Comparison of ENCODE assay signal across 31 cellular contexts in the genomic region with DNA sequence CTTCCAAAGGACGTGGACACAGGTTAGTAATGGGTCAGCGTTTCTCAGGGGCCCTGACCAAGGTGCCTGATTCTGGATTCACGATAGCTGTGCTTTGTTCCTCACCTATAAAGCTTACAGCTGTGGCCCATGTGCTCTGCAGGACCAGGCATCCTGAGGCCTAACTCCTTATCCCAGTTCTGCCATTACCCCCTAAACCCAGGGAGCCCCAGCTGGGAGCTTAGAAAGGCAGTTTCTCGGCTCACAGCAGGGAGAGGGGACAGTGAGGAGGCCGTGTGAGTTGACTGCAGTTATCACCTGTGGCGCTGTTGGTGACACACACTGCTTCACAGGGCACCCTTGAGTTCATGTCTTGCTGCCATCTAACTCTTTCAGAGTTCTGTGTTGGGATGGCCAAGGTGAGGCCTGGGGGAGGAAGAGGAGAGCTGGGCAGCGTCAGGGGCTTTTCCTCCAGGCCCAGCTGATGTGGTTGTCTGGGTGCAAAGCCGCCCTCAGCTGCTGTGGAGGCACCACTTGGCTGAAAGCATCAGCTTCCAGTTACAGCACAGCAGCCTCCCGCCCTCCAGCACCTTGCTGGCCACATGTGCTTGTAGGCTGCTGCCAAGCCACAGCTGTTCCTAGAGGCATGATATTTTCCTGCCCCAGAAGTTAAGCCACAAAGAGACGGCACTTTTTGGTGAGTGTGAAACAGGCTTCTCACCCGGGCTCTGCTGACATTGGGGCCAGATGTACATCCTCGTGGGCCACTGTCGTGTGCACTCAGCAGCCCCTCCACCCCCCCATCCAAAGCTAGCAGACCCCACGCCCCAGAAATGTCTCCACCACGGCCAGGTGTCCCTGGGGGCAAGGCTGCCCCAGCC.
DNase-seq lines count a peak whose midpoint lies in the region; ATAC-seq lines count a peak whose summit lies in the region.
"Had no signal": no experiment of that assay in that cellular context is flagged by ENCODE, and none has a peak within 500 bp of the region (broad histone marks: within the 10 kb centered on the region; RNA-seq: fewer than 3 reads in every experiment).

No MANE protein-coding gene starts in this region.

- peaks cover 4% of the 10 kb centered on the region for H3K9me3 Mint-ChIP-seq in stimulated activated memory B cell treated with anti-CD40 and anti-IgM and Interleukin-4, amounts not matched to agents 10 μg/mL and 1 μg/mL and 100 μg/mL, for 72 hours
- H3K9me3 Mint-ChIP-seq: activated naive CD8-positive, alpha-beta T cell treated with anti-CD3 and anti-CD28 coated beads, Interleukin-2, amount 50 U/mL, for 24 hours; activated T-cell treated with anti-CD3 and anti-CD28 coated beads, Interleukin-2, amount 50 U/mL, for 24 hours; dendritic cell treated with granulocyte-macrophage colony-stimulating factor and Interleukin-4, amounts not matched to agents 40 ng/mL and 50 ng/mL, for 4 days; stimulated activated naive CD8-positive, alpha-beta T cell treated with anti-CD3 and anti-CD28 coated beads, Interleukin-15, Interleukin-2, amounts not matched to agents 100 ng/mL and 50 ng/mL, for 24 hours had no signal

- DNase-seq in left ventricle myocardium superior (peak; percentile 16), left cardiac atrium (no peak), SJCRH30 (peak; percentile 84 to 87), mesenteric fat pad (ENCODE audit: low spot score) (peak; percentile 82), islet precursor cell (no peak), COLO829 (ENCODE audit: low spot score) (no peak), NCI-H1105 treated with DMSO at 0.1 percent for 48 hours (lab: John Stamatoyannopoulos, UW) (no peak)
- DNase-seq: activated CD4-positive, alpha-beta T cell treated with anti-CD3 and anti-CD28 coated beads for 48 hours; activated naive CD4-positive, alpha-beta T cell; activated naive CD8-positive, alpha-beta T cell treated with anti-CD3 and anti-CD28 coated beads, Interleukin-2, amount 50 U/mL, for 24 hours; activated T-cell treated with anti-CD3 and anti-CD28 coated beads, Interleukin-2, amount 50 U/mL, for 24 hours; BE2C; caudate nucleus; COR-L47; DMS53; foreskin keratinocyte; lower lobe of right lung; naive thymus-derived CD8-positive, alpha-beta T cell; NCI-H1694; NCI-H446; NCI-H774; stimulated activated CD4-positive, alpha-beta T cell treated with anti-CD3 and anti-CD28 coated beads, Interleukin-2, amount 100 ng/mL, for 24 hours; T-helper 9 cell; testis had no signal

- no peak overlapping the region for H3K4me3 ChIP-seq in SJCRH30
- H3K4me3 ChIP-seq: lower lobe of right lung, SJSA1, smooth muscle cell, testis had no signal

- intact Hi-C loops in left ventricle myocardium superior (cut with micrococcal nuclease) (no loop called here), left cardiac atrium (cut with DNase I) (loop anchor here (10.0 kb wide), 2 partner anchors 225 to 255 kb away; no protein-coding TSS in a partner anchor)

- H3K36me3 ChIP-seq in SJCRH30: no peaks in the 10 kb centered on the region
- H3K36me3 ChIP-seq: BE2C, SJSA1 had no signal

- no peak for ATAC-seq in left ventricle myocardium superior
- no peak for ATAC-seq in left cardiac atrium
- no peak for ATAC-seq in stimulated activated memory B cell treated with anti-CD40 and anti-IgM and Interleukin-4, amounts not matched to agents 10 μg/mL and 1 μg/mL and 100 μg/mL, for 72 hours
- ATAC-seq: activated naive CD8-positive, alpha-beta T cell treated with anti-CD3 and anti-CD28 coated beads, Interleukin-2, amount 50 U/mL, for 24 hours; esophagus mucosa; foreskin keratinocyte; lower lobe of right lung; naive thymus-derived CD8-positive, alpha-beta T cell had no signal

- H3K4me1 Mint-ChIP-seq in stimulated activated memory B cell treated with anti-CD40 and anti-IgM and Interleukin-4, amounts not matched to agents 10 μg/mL and 1 μg/mL and 100 μg/mL, for 72 hours: peaks cover 27% of the 10 kb centered on the region

- H3K27me3 ChIP-seq in SJCRH30: no peaks in the 10 kb centered on the region
- H3K27me3 ChIP-seq: BE2C, foreskin keratinocyte, SJSA1, testis had no signal

- H3K9me3 ChIP-seq in SJCRH30 (replicated peaks): no peaks in the 10 kb centered on the region
- H3K9me3 ChIP-seq: BE2C, lower lobe of right lung, SJSA1, testis had no signal

- peak overlapping the region; percentile 58 for H3K27ac Mint-ChIP-seq in stimulated activated memory B cell treated with anti-CD40 and anti-IgM and Interleukin-4, amounts not matched to agents 10 μg/mL and 1 μg/mL and 100 μg/mL, for 72 hours
- H3K27ac Mint-ChIP-seq: activated naive CD8-positive, alpha-beta T cell treated with anti-CD3 and anti-CD28 coated beads, Interleukin-2, amount 50 U/mL, for 24 hours; dendritic cell treated with granulocyte-macrophage colony-stimulating factor and Interleukin-4, amounts not matched to agents 40 ng/mL and 50 ng/mL, for 4 days; stimulated activated naive CD8-positive, alpha-beta T cell treated with anti-CD3 and anti-CD28 coated beads, Interleukin-15, Interleukin-2, amounts not matched to agents 100 ng/mL and 50 ng/mL, for 24 hours had no signal

- peaks cover 12% of the 10 kb centered on the region for H3K4me1 ChIP-seq in SJCRH30
- H3K4me1 ChIP-seq: foreskin keratinocyte, SJSA1 had no signal

- H3K27me3 Mint-ChIP-seq in stimulated activated memory B cell treated with anti-CD40 and anti-IgM and Interleukin-4, amounts not matched to agents 10 μg/mL and 1 μg/mL and 100 μg/mL, for 72 hours: no peaks in the 10 kb centered on the region
- H3K27me3 Mint-ChIP-seq: activated naive CD8-positive, alpha-beta T cell treated with anti-CD3 and anti-CD28 coated beads, Interleukin-2, amount 50 U/mL, for 24 hours; activated T-cell treated with anti-CD3 and anti-CD28 coated beads, Interleukin-2, amount 50 U/mL, for 24 hours; naive thymus-derived CD8-positive, alpha-beta T cell; stimulated activated naive CD8-positive, alpha-beta T cell treated with anti-CD3 and anti-CD28 coated beads, Interleukin-15, Interleukin-2, amounts not matched to agents 100 ng/mL and 50 ng/mL, for 24 hours had no signal

- peaks cover 41% of the 10 kb centered on the region for H3K36me3 Mint-ChIP-seq in stimulated activated memory B cell treated with anti-CD40 and anti-IgM and Interleukin-4, amounts not matched to agents 10 μg/mL and 1 μg/mL and 100 μg/mL, for 72 hours

- H3K4me3 Mint-ChIP-seq in stimulated activated memory B cell treated with anti-CD40 and anti-IgM and Interleukin-4, amounts not matched to agents 10 μg/mL and 1 μg/mL and 100 μg/mL, for 72 hours: no peak overlapping the region
- H3K4me3 Mint-ChIP-seq: activated naive CD8-positive, alpha-beta T cell treated with anti-CD3 and anti-CD28 coated beads, Interleukin-2, amount 50 U/mL, for 24 hours; activated T-cell treated with anti-CD3 and anti-CD28 coated beads, Interleukin-2, amount 50 U/mL, for 24 hours; dendritic cell treated with granulocyte-macrophage colony-stimulating factor and Interleukin-4, amounts not matched to agents 40 ng/mL and 50 ng/mL, for 4 days; naive thymus-derived CD8-positive, alpha-beta T cell; stimulated activated naive CD8-positive, alpha-beta T cell treated with anti-CD3 and anti-CD28 coated beads, Interleukin-15, Interleukin-2, amounts not matched to agents 100 ng/mL and 50 ng/mL, for 24 hours had no signal

- H3K27ac ChIP-seq in SJCRH30: peak overlapping the region; percentile 67
- H3K27ac ChIP-seq: foreskin keratinocyte, lower lobe of right lung, SJSA1, testis, VCaP had no signal

Comparison
In these comparisons a context has a peak if more than half of its experiments do, and no peak if none do; other contexts are left out.
1. DNase-seq: peak in left ventricle myocardium superior (single experiment), SJCRH30 (2 of 2) and mesenteric fat pad (single experiment); none in left cardiac atrium (single experiment), islet precursor cell (single experiment), COLO829 (single experiment) and NCI-H1105 treated with DMSO at 0.1 percent for 48 hours (single experiment).